Comparison of ENCODE assay signal across 27 cellular contexts in the genomic region with DNA sequence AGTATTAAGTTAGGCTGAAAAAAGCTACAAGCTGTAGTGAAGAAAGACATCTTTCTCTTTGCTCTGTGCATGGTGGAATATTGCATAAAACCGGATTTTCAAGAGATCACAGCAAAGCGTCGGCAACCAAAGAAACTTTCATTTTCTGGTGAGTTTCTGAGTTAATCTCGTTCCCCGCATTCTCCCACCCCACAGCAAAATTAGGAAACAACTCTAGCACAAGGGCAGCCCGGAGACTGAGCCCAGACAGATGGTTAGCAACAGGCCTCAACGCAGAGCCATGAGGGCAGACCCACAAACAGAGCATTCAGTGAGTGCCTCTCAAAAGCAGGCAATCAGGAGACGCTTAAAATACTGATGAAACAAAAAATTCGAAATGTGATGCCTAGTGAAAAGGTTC.
DNase-seq lines count a peak whose midpoint lies in the region; TF ChIP-seq lines count a peak whose summit lies in the region.
"Had no signal": no experiment of that assay in that cellular context is flagged by ENCODE, and none has a peak within 500 bp of the region (broad histone marks: within the 10 kb centered on the region; RNA-seq: fewer than 3 reads in every experiment).

No MANE protein-coding gene starts in this region.

- H2BK5ac ChIP-seq in mesenchymal stem cell (ENCODE audit: low read depth, low read length, poor library complexity, severe bottlenecking) = no peak overlapping the region

- no peak overlapping the region for H3K23ac ChIP-seq in mesenchymal stem cell (ENCODE audit: low read length in 2 of 2)

- no peaks in the 10 kb centered on the region for H3K27me3 Mint-ChIP-seq in MCF 10A (ENCODE audit: insufficient read depth, unreplicated experiment)
- H3K27me3 Mint-ChIP-seq: activated CD4-positive, alpha-beta T cell treated with anti-CD3 and anti-CD28 coated beads for 36 hours; CD4-positive, CD25-positive, alpha-beta regulatory T cell had no signal

- no peaks in the 10 kb centered on the region for H3K27me3 ChIP-seq in breast epithelium
- no peaks in the 10 kb centered on the region for H3K27me3 ChIP-seq in mesenchymal stem cell (ENCODE audit: control insufficient read depth in 1 of 2, insufficient read depth in 1 of 2, low read length in 2 of 2)
- no peaks in the 10 kb centered on the region for H3K27me3 ChIP-seq in uterus
- H3K27me3 ChIP-seq: ascending aorta, ovary, Peyer's patch, right lobe of liver, SJCRH30 had no signal

- no peak overlapping the region for H3K4me2 ChIP-seq in mesenchymal stem cell (ENCODE audit: low read length, poor library complexity, severe bottlenecking)

- no peak overlapping the region for H2BK15ac ChIP-seq in mesenchymal stem cell (ENCODE audit: low read depth, poor library complexity, severe bottlenecking)

- TF ChIP-seq POLR2A in breast epithelium (IDR thresholded peaks at IDR 0.05) (no peak), uterus (IDR thresholded peaks at IDR 0.05) (no peak)

- H2BK120ac ChIP-seq in mesenchymal stem cell (ENCODE audit: low read depth, low read length) = no peak overlapping the region

- peak overlapping the region; percentile 50 to 62 for H3K27ac ChIP-seq in breast epithelium
- H3K27ac ChIP-seq in mesenchymal stem cell (ENCODE audit: low read length, poor library complexity, severe bottlenecking) = no peak overlapping the region
- H3K27ac ChIP-seq in uterus = peak overlapping the region; percentile 57 to 69
- H3K27ac ChIP-seq: ascending aorta, ovary, right lobe of liver, SJCRH30 had no signal

- no peak overlapping the region for H4K8ac ChIP-seq in mesenchymal stem cell (ENCODE audit: low read length)

- no peak overlapping the region for H2BK12ac ChIP-seq in mesenchymal stem cell (ENCODE audit: low read length in 2 of 2)

- no peak overlapping the region for H3K4ac ChIP-seq in mesenchymal stem cell (ENCODE audit: low read depth in 1 of 2, low read length in 2 of 2)

- H3K9me3 Mint-ChIP-seq in MCF 10A (ENCODE audit: unreplicated experiment) = no peaks in the 10 kb centered on the region
- H3K9me3 Mint-ChIP-seq: activated naive CD4-positive, alpha-beta T cell treated with anti-CD3 and anti-CD28 coated beads for 36 hours; T-cell had no signal

- H3K4me3 ChIP-seq in breast epithelium = peak overlapping the region in 1 of 3 donors; percentile 24
- peak overlapping the region in 1 of 2 experiments; percentile 57 for H3K4me3 ChIP-seq in mesenchymal stem cell (ENCODE audit: insufficient read depth in 1 of 2, low read depth in 1 of 2, low read length in 2 of 2)
- no peak overlapping the region for H3K4me3 ChIP-seq in uterus
- H3K4me3 ChIP-seq: ascending aorta, K562, ovary, Peyer's patch, right lobe of liver, SJCRH30 had no signal

- H3K9me3 ChIP-seq in breast epithelium (no peaks in the 10 kb centered on the region), mesenchymal stem cell (ENCODE audit: control insufficient read depth, low read length) (no peaks in the 10 kb centered on the region), uterus (no peaks in the 10 kb centered on the region)
- H3K9me3 ChIP-seq: ascending aorta, ovary, Peyer's patch, right lobe of liver, SJCRH30 had no signal

- H3K36me3 ChIP-seq in breast epithelium (no peaks in the 10 kb centered on the region), mesenchymal stem cell (ENCODE audit: control insufficient read depth in 1 of 2, insufficient read depth in 2 of 2, low read depth in 1 of 2, low read length in 2 of 2) (no peaks in the 10 kb centered on the region), uterus (no peaks in the 10 kb centered on the region)
- H3K36me3 ChIP-seq: ascending aorta, ovary, Peyer's patch, right lobe of liver, SJCRH30 had no signal

- POLR2A ChIA-PET in MCF 10A (lab: Yijun Ruan, JAX) = no interaction called here

- H3K36me3 Mint-ChIP-seq in MCF 10A (ENCODE audit: insufficient read depth, unreplicated experiment) = no peaks in the 10 kb centered on the region
- H3K36me3 Mint-ChIP-seq: CD4-positive, CD25-positive, alpha-beta regulatory T cell; T-cell had no signal

- 94% methylated on average over 7 of the region's 9 CpGs for WGBS in mesenchymal stem cell

- H3K9ac ChIP-seq in mesenchymal stem cell (ENCODE audit: low read length) = peak overlapping the region; percentile 76

- H3K79me1 ChIP-seq in mesenchymal stem cell (replicated peaks; ENCODE audit: low read length, poor library complexity, severe bottlenecking) = no peaks in the 10 kb centered on the region

- no peak for TF ChIP-seq CTCF in breast epithelium (IDR thresholded peaks at IDR 0.05)
- TF ChIP-seq CTCF in MCF 10A (IDR thresholded peaks at IDR 0.05; ENCODE audit: unreplicated experiment) = no peak
- TF ChIP-seq CTCF in uterus (IDR thresholded peaks at IDR 0.05) = no peak

- no peak overlapping the region for H3K4me3 Mint-ChIP-seq in MCF 10A (ENCODE audit: unreplicated experiment)
- H3K4me3 Mint-ChIP-seq: activated CD4-positive, alpha-beta T cell treated with anti-CD3 and anti-CD28 coated beads for 36 hours; activated naive CD4-positive, alpha-beta T cell treated with anti-CD3 and anti-CD28 coated beads for 36 hours; T-cell had no signal

- H3K4me1 ChIP-seq in breast epithelium (no peaks in the 10 kb centered on the region), mesenchymal stem cell (ENCODE audit: control insufficient read depth, insufficient read depth, low read depth, low read length) (no peaks in the 10 kb centered on the region), uterus (no peaks in the 10 kb centered on the region)
- H3K4me1 ChIP-seq: Peyer's patch, right lobe of liver, SJCRH30 had no signal

- peak overlapping the region in 1 of 2 experiments; percentile 60 for H3K14ac ChIP-seq in mesenchymal stem cell (ENCODE audit: low read length in 2 of 2)

- intact Hi-C loops in breast epithelium (cut with DNase I; ENCODE audit: low total_unique reads) = no loop called here
- intact Hi-C loops in MCF 10A (cut with micrococcal nuclease) = no loop called here
- intact Hi-C loops in uterus (cut with DNase I; ENCODE audit: low total_unique reads) = no loop called here
- intact Hi-C loops in posterior cingulate gyrus (cut with DNase I) = no loop called here

- no peak overlapping the region for H2AFZ ChIP-seq in mesenchymal stem cell (ENCODE audit: low read depth, low read length)

- CTCF ChIA-PET in MCF 10A (lab: Yijun Ruan, JAX) = no interaction called here

- H4K91ac ChIP-seq in mesenchymal stem cell (ENCODE audit: low read length) = no peak overlapping the region

- BruUV-seq in MCF 10A (replicated peaks; lab: Mats Ljungman, UMichigan) = no TSS peak

- DNase-seq in breast epithelium (ENCODE audit: low spot score in 2 of 2) (no peak), MCF 10A (ENCODE audit: unreplicated experiment) (no peak), RPMI7951 (ENCODE audit: low read depth) (peak; percentile 68), mesenchymal stem cell (no peak), uterus (peak in 1 of 2 donors; percentile 31), LoVo (ENCODE audit: low spot score) (no peak), posterior cingulate gyrus (no peak)
- DNase-seq in activated CD4-positive, CD25-positive, alpha-beta regulatory T cell treated with anti-CD3 and anti-CD28 coated beads, Interleukin-2, amount 50 U/mL, for 72 hours = no peak
- DNase-seq: activated CD4-positive, alpha-beta T cell treated with anti-CD3 and anti-CD28 coated beads for 36 hours; activated CD8-positive, alpha-beta memory T cell treated with anti-CD3 and anti-CD28 coated beads for 24 hours; activated naive CD4-positive, alpha-beta T cell treated with anti-CD3 and anti-CD28 coated beads for 36 hours; activated T-cell treated with anti-CD3 and anti-CD28 coated beads, Interleukin-2, amount 50 U/mL, for 48 hours; effector CD8-positive, alpha-beta T cell; GDM1; kidney glomerular epithelial cell; NCI-H187; NCI-H226; NCI-H774; ovary; Peyer's patch; right lobe of liver; SJCRH30; substantia nigra; T-cell had no signal

- peaks cover 5% of the 10 kb centered on the region for H3K4me1 Mint-ChIP-seq in MCF 10A (ENCODE audit: insufficient read depth, unreplicated experiment)

- H3K27ac Mint-ChIP-seq in MCF 10A (ENCODE audit: low read depth, unreplicated experiment) = no peak overlapping the region
- H3K27ac Mint-ChIP-seq: activated CD4-positive, alpha-beta T cell treated with anti-CD3 and anti-CD28 coated beads for 36 hours; activated naive CD4-positive, alpha-beta T cell treated with anti-CD3 and anti-CD28 coated beads for 36 hours; T-cell had no signal

- H2AK5ac ChIP-seq in mesenchymal stem cell (ENCODE audit: low read length, severe bottlenecking) = no peak overlapping the region

- H3K18ac ChIP-seq in mesenchymal stem cell (ENCODE audit: low read depth in 1 of 2, low read length in 2 of 2) = peak overlapping the region in 1 of 2 experiments; percentile 40
